5 cellular contexts compared by ENCODE assay signal in the genomic region with DNA sequence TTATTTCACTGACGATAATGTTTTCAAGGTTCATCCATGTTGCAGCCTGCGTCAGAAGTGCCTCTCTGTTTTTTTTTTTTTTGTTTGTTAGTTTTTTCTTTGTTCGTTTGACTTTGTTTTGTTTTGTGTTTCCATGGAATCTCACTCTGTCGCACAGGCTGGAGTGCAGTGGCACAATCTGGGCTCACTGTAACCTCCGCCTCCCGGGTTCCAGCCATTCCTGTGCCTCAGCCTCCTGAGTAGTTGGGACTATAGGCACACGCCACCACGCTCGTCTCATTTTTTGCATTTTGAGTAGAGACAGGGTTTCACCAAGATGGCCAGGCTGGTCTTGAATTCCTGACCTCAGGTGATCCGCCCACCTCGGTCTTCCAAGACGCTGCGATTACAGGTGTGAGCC. TPM values are rescaled to one million over a fixed set of nuclear protein-coding genes. Genes with fewer than 3 reads are reported as not detected.
"Had no signal": no experiment of that assay in that cellular context is flagged by ENCODE, and none has a peak within 500 bp of the region (broad histone marks: within the 10 kb centered on the region; RNA-seq: fewer than 3 reads in every experiment).

No MANE protein-coding gene starts in this region.

RNA-seq across cellular contexts. Expression of a gene that starts 43.1 kb away (rescaled TPM):
- polyA plus RNA-seq: endothelial cell of umbilical vein, esophagus, fibroblast of lung, foreskin keratinocyte, heart left ventricle had no signal
